8 cellular contexts compared by ENCODE assay signal in genomic region chr5:176533894-176534611, GRCh38. TPM values are rescaled to one million over a fixed set of nuclear protein-coding genes. Genes with fewer than 3 reads are reported as not detected.
DNase-seq lines count a peak whose midpoint lies in the region; ATAC-seq, FAIRE-seq and TF ChIP-seq lines count a peak whose summit lies in the region.

No MANE protein-coding gene starts in this region.

- no peak for FAIRE-seq in kidney (lab: Jason Lieb, UNC)

- ATAC-seq in activated naive CD8-positive, alpha-beta T cell treated with anti-CD3 and anti-CD28 coated beads, Interleukin-2, amount 10 ng/mL, durations not matched to agents 7 days and 5 days (ENCODE audit: low read depth), result peak; percentile 17

- H3K36me3 ChIP-seq in DOHH2 (ENCODE audit: control insufficient read depth, low read length), result peaks cover 68% of the 10 kb centered on the region
- peaks cover 7 to 17% of the 10 kb centered on the region in 2 donors for H3K36me3 ChIP-seq in kidney (ENCODE audit: control insufficient read depth in 1 of 2, insufficient read depth in 2 of 2, low read length in 2 of 2)
- H3K36me3 ChIP-seq in subcutaneous abdominal adipose tissue (ENCODE audit: control insufficient read depth in 5 of 5, insufficient read depth in 5 of 5, low read length in 5 of 5), result peaks cover 0 to 26% (median 24%) of the 10 kb centered on the region in 5 donors

- H3K4me1 Mint-ChIP-seq in activated naive CD8-positive, alpha-beta T cell treated with anti-CD3 and anti-CD28 coated beads, Interleukin-2, amount 10 ng/mL, durations not matched to agents 7 days and 5 days, result peaks cover 48% of the 10 kb centered on the region

- peak overlapping the region; percentile 100 for H3K4me3 Mint-ChIP-seq in activated naive CD8-positive, alpha-beta T cell treated with anti-CD3 and anti-CD28 coated beads, Interleukin-2, amount 10 ng/mL, durations not matched to agents 7 days and 5 days

- H3K27me3 ChIP-seq in DOHH2 (ENCODE audit: control insufficient read depth, low read length) (no peaks in the 10 kb centered on the region), subcutaneous abdominal adipose tissue (ENCODE audit: control insufficient read depth in 5 of 5, insufficient read depth in 4 of 5, low read length in 5 of 5) (no peaks in the 10 kb centered on the region)

- H3K27ac Mint-ChIP-seq in activated naive CD8-positive, alpha-beta T cell treated with anti-CD3 and anti-CD28 coated beads, Interleukin-2, amount 10 ng/mL, durations not matched to agents 7 days and 5 days, result peak overlapping the region; percentile 99

- POLR2A ChIA-PET in activated naive CD8-positive, alpha-beta T cell treated with anti-CD3 and anti-CD28 coated beads, Interleukin-2, amount 10 ng/mL, durations not matched to agents 7 days and 5 days (lab: Charles Lee), result interaction anchor here (0.6 to 8.0 kb wide), 6 partner anchors 8 to 145 kb away, joined by 3 to 167 read pairs (median 4); partner anchors contain the start of genes FAF2, HIGD2A and NOP16

- peaks cover 55% of the 10 kb centered on the region for H3K79me2 ChIP-seq in DOHH2 (ENCODE audit: control insufficient read depth, low read length)

- DNase-seq in NCI-H2196 (lab: John Stamatoyannopoulos, UW; ENCODE audit: unreplicated experiment) (peak; percentile 42), kidney (peak; percentile 74), GM19238 (ENCODE audit: insufficient read length, low spot score) (no peak), DMS79 treated with DMSO at 0.1 percent for 48 hours (lab: John Stamatoyannopoulos, UW) (no peak), DMS153 (lab: John Stamatoyannopoulos, UW) (no peak)
- peak; percentile 71 for DNase-seq in activated naive CD8-positive, alpha-beta T cell treated with anti-CD3 and anti-CD28 coated beads, Interleukin-2, amount 10 ng/mL, durations not matched to agents 7 days and 5 days

- peaks cover 14% of the 10 kb centered on the region for H4K20me1 ChIP-seq in DOHH2 (ENCODE audit: control insufficient read depth, insufficient read depth, low read depth, low read length)

- peak overlapping the region; percentile 83 for H3K4me3 ChIP-seq in DOHH2 (ENCODE audit: low read length)
- H3K4me3 ChIP-seq in kidney (ENCODE audit: low read length in 2 of 2), result peak overlapping the region; percentile 18 to 99
- peak overlapping the region in 3 of 5 donors; percentile 28 to 94 (median 39) for H3K4me3 ChIP-seq in subcutaneous abdominal adipose tissue (ENCODE audit: low read depth in 1 of 5, low read length in 5 of 5)

- peak overlapping the region; percentile 87 for H3K4me2 ChIP-seq in DOHH2 (ENCODE audit: low read length)

- no peaks in the 10 kb centered on the region for H3K9me2 ChIP-seq in DOHH2 (replicated peaks; ENCODE audit: control insufficient read depth, low read length)

- no peaks in the 10 kb centered on the region for H3K9me3 ChIP-seq in DOHH2 (ENCODE audit: control insufficient read depth, insufficient read depth, low read length)
- no peaks in the 10 kb centered on the region for H3K9me3 ChIP-seq in kidney (ENCODE audit: control insufficient read depth in 1 of 2, low read length in 2 of 2)
- H3K9me3 ChIP-seq in subcutaneous abdominal adipose tissue (ENCODE audit: control insufficient read depth in 5 of 5, low read length in 5 of 5), result no peaks in the 10 kb centered on the region

- H3K9ac ChIP-seq in kidney (ENCODE audit: low read length in 2 of 2), result peak overlapping the region in 1 of 2 donors; percentile 31
- peak overlapping the region in 3 of 5 donors; percentile 14 to 72 (median 56) for H3K9ac ChIP-seq in subcutaneous abdominal adipose tissue (ENCODE audit: low read length in 5 of 5)

- H3F3A ChIP-seq in DOHH2 (ENCODE audit: control insufficient read depth, insufficient read depth), result peaks cover 25% of the 10 kb centered on the region

- H3K36me3 Mint-ChIP-seq in activated naive CD8-positive, alpha-beta T cell treated with anti-CD3 and anti-CD28 coated beads, Interleukin-2, amount 10 ng/mL, durations not matched to agents 7 days and 5 days, result peaks cover 22% of the 10 kb centered on the region

- H3K27ac ChIP-seq in DOHH2 (ENCODE audit: low read depth, low read length) (peak overlapping the region; percentile 88), kidney (ENCODE audit: low read depth in 2 of 2, low read length in 2 of 2) (peak overlapping the region in 1 of 2 donors; percentile 59), subcutaneous abdominal adipose tissue (ENCODE audit: low read depth, low read length) (peak overlapping the region; percentile 98)

- intact Hi-C loops in kidney (cut with DNase I), result no loop called here

- H3K27me3 Mint-ChIP-seq in activated naive CD8-positive, alpha-beta T cell treated with anti-CD3 and anti-CD28 coated beads, Interleukin-2, amount 10 ng/mL, durations not matched to agents 7 days and 5 days, result no peaks in the 10 kb centered on the region

- no peaks in the 10 kb centered on the region for H3K9me3 Mint-ChIP-seq in activated naive CD8-positive, alpha-beta T cell treated with anti-CD3 and anti-CD28 coated beads, Interleukin-2, amount 10 ng/mL, durations not matched to agents 7 days and 5 days

- TF ChIP-seq CTCF in DOHH2 (IDR thresholded peaks at IDR 0.05; ENCODE audit: low read depth, low read length, poor library complexity, severe bottlenecking), result peak; percentile 32
- TF ChIP-seq CTCF in kidney (IDR thresholded peaks at IDR 0.05; ENCODE audit: borderline replicate concordance, extremely low read depth, insufficient read depth), result no peak

- H3K4me1 ChIP-seq in DOHH2 (ENCODE audit: control insufficient read depth, low read length) (peaks cover 76% of the 10 kb centered on the region), kidney (ENCODE audit: control insufficient read depth in 1 of 2, insufficient read depth in 1 of 2, low read depth in 1 of 2, low read length in 2 of 2) (peaks cover 13 to 30% of the 10 kb centered on the region in 2 donors), subcutaneous abdominal adipose tissue (ENCODE audit: control insufficient read depth in 5 of 5, insufficient read depth in 5 of 5, low read length in 5 of 5) (peaks cover 24 to 65% (median 48%) of the 10 kb centered on the region in 5 donors)

RNA-seq across cellular contexts. Expression of gene RNF44, which starts 3.1 kb away (rescaled TPM):
- 100 to 1,000 TPM; 162 to 166 TPM for total RNA-seq in activated naive CD8-positive, alpha-beta T cell treated with anti-CD3 and anti-CD28 coated beads, Interleukin-2, amount 10 ng/mL, durations not matched to agents 7 days and 5 days
- total RNA-seq in kidney, result 61.8 TPM
- 12.5 TPM for polyA plus RNA-seq in kidney (ENCODE audit: insufficient read depth, low read depth, low replicate concordance)

RNA-seq across cellular contexts. Expression of gene CDHR2, which starts 15.1 kb away (rescaled TPM):
- total RNA-seq in activated naive CD8-positive, alpha-beta T cell treated with anti-CD3 and anti-CD28 coated beads, Interleukin-2, amount 10 ng/mL, durations not matched to agents 7 days and 5 days, result 1 to 10 TPM; 2.4 to 3.8 TPM
- total RNA-seq in kidney, result 4.2 TPM
- polyA plus RNA-seq in kidney (ENCODE audit: insufficient read depth, low read depth, low replicate concordance), result 8.0 TPM

Comparison
In these comparisons a context has a peak if more than half of its experiments do, and no peak if none do; other contexts are left out.
1. DNase-seq: peak in NCI-H2196 (single experiment), activated naive CD8-positive, alpha-beta T cell treated with anti-CD3 and anti-CD28 coated beads, Interleukin-2, amount 10 ng/mL, durations not matched to agents 7 days and 5 days (single experiment) and kidney (single experiment); none in GM19238 (single experiment), DMS79 treated with DMSO at 0.1 percent for 48 hours (single experiment) and DMS153 (single experiment).
2. Peak in every context shown above with its lines, with median percentiles within 50 percentile points of each other: H3K4me3 ChIP-seq.